In genomic region chr15:94607176-94607654, GRCh38 we compare ENCODE assay signal across 15 cellular contexts.
A peak's percentile ranks its signal among the peaks of the same experiment; 100 is the strongest.
DNase-seq lines count a peak whose midpoint lies in the region; ATAC-seq, FAIRE-seq and TF ChIP-seq lines count a peak whose summit lies in the region.
"Had no signal": no experiment of that assay in that cellular context is flagged by ENCODE, and none has a peak within 500 bp of the region (broad histone marks: within the 10 kb centered on the region; RNA-seq: fewer than 3 reads in every experiment).

No MANE protein-coding gene starts in this region.

- no peak for TF ChIP-seq CTCF in DND-41 (IDR thresholded peaks at IDR 0.05; ENCODE audit: borderline replicate concordance, extremely low read depth, low read length, poor library complexity, severe bottlenecking)
- TF ChIP-seq CTCF in epithelial cell of esophagus (IDR thresholded peaks at IDR 0.05; ENCODE audit: insufficient read depth, low read depth, low read length, missing control alignments): no peak
- TF ChIP-seq CTCF in mesothelial cell of epicardium (IDR thresholded peaks at IDR 0.05; ENCODE audit: unreplicated experiment): no peak

- H3K36me3 ChIP-seq in DND-41 (ENCODE audit: insufficient read depth, low read length): no peaks in the 10 kb centered on the region
- H3K36me3 ChIP-seq: vagina had no signal

- H3K27ac Mint-ChIP-seq in mesothelial cell of epicardium: peak overlapping the region; percentile 40
- H3K27ac Mint-ChIP-seq: CD14-positive monocyte, H9 had no signal

- H3K4me3 ChIP-seq in DND-41 (ENCODE audit: low read depth in 1 of 2, low read length in 2 of 2) (no peak overlapping the region), epithelial cell of esophagus (ENCODE audit: low read length) (no peak overlapping the region)
- H3K4me3 ChIP-seq: mucosa of descending colon, vagina had no signal

- no peaks in the 10 kb centered on the region for H3K9me3 ChIP-seq in DND-41 (ENCODE audit: insufficient read depth, low read length, severe bottlenecking)
- H3K9me3 ChIP-seq: mucosa of descending colon, vagina had no signal

- H2AFZ ChIP-seq in DND-41 (ENCODE audit: low read depth, low read length): no peak overlapping the region

- no peak overlapping the region for H3K4me3 Mint-ChIP-seq in mesothelial cell of epicardium
- H3K4me3 Mint-ChIP-seq: H9 had no signal

- no peak for FAIRE-seq in GM19239 (lab: Jason Lieb, UNC)

- DNase-seq in DND-41: peak; percentile 50
- peak; percentile 34 for DNase-seq in MV-4-11 (lab: John Stamatoyannopoulos, UW)
- peak; percentile 15 for DNase-seq in epithelial cell of esophagus (ENCODE audit: low read depth)
- no peak for DNase-seq in mesothelial cell of epicardium (ENCODE audit: low spot score in 2 of 2, unreplicated experiment in 2 of 2)
- no peak for DNase-seq in SKM-1 (lab: John Stamatoyannopoulos, UW; ENCODE audit: unreplicated experiment)
- no peak for DNase-seq in GM19239 (ENCODE audit: insufficient read length, low spot score)
- DNase-seq: activated CD4-positive, alpha-beta T cell treated with anti-CD3 and anti-CD28 coated beads, Interleukin-2, amount 50 U/mL, for 1 hour; glutamatergic neuron; H9; NCI-H526 treated with DMSO at 0.1 percent for 48 hours had no signal

- H3K4me1 ChIP-seq in DND-41 (ENCODE audit: insufficient read depth, low read length): peaks cover 6% of the 10 kb centered on the region
- H3K4me1 ChIP-seq: vagina had no signal

- H3K27me3 ChIP-seq in DND-41 (ENCODE audit: insufficient read depth, low read length, poor library complexity): peaks cover 62% of the 10 kb centered on the region
- H3K27me3 ChIP-seq: vagina had no signal

- no peak overlapping the region for H3K27ac ChIP-seq in DND-41 (ENCODE audit: low read length)
- H3K27ac ChIP-seq: vagina had no signal

- no peaks in the 10 kb centered on the region for H3K9me3 Mint-ChIP-seq in mesothelial cell of epicardium
- H3K9me3 Mint-ChIP-seq: CD14-positive monocyte, H9 had no signal

- H3K79me2 ChIP-seq in DND-41 (ENCODE audit: insufficient read depth, low read length): no peaks in the 10 kb centered on the region

- no peaks in the 10 kb centered on the region for H3K27me3 Mint-ChIP-seq in mesothelial cell of epicardium (ENCODE audit: low read depth)

- no peak overlapping the region for H3K9ac ChIP-seq in DND-41 (ENCODE audit: low read depth, low read length)

- H3K4me2 ChIP-seq in DND-41 (ENCODE audit: insufficient read depth, low read length): no peak overlapping the region

- H3K36me3 Mint-ChIP-seq in mesothelial cell of epicardium: no peaks in the 10 kb centered on the region
- H3K36me3 Mint-ChIP-seq: CD14-positive monocyte had no signal

- peaks cover 25% of the 10 kb centered on the region for H3K4me1 Mint-ChIP-seq in mesothelial cell of epicardium

- ATAC-seq in DND-41 (ENCODE audit: insufficient read depth, low read depth): peak; percentile 86
- ATAC-seq in GM19397 (IDR thresholded peaks at IDR 0.05; ENCODE audit: unreplicated experiment): no peak
- ATAC-seq in HG02938 (IDR thresholded peaks at IDR 0.05; ENCODE audit: unreplicated experiment): no peak
- ATAC-seq: mucosa of descending colon had no signal

- no peaks in the 10 kb centered on the region for H4K20me1 ChIP-seq in DND-41 (ENCODE audit: insufficient read depth, low read length)

Comparison
In these comparisons a context has a peak if more than half of its experiments do, and no peak if none do; other contexts are left out.
1. DNase-seq: peak in DND-41 (single experiment), MV-4-11 (single experiment) and epithelial cell of esophagus (single experiment); none in mesothelial cell of epicardium (0 of 2), SKM-1 (single experiment) and GM19239 (single experiment).